Comparison of ENCODE assay signal across 1 cellular context in the genomic region with DNA sequence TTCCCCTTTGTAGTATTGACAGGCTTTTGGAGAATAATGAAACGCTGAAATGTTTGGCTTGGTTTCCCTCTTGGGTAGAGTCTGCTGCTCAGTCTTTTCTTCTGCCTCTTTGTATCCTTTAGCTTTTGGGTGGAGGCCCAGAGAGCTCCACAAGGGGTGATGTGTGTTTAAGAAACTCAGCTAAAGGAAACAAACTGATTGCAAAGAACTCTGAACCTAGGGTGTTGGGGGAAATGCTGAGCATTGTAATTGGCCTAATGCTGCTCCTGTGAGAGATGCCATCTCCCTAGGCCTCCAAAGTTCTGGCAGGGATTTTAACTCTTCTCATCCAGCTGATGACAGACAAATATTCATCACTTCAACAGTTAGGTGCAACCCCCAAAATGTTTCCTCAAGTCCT.
TF ChIP-seq lines count a peak whose summit lies in the region.

No MANE protein-coding gene starts in this region.

TF ChIP-seq in HepG2, 621 proteins besides CTCF, POLR2A, EP300 and RAD21 (continued from another document):
- TF ChIP-seq ZSCAN21 (CRISPR knock-in tag; IDR thresholded peaks at IDR 0.05; ENCODE audit: borderline replicate concordance) (no peak), AGO1 (IDR thresholded peaks at IDR 0.05; ENCODE audit: low read depth, low read length, poor library complexity, severe bottlenecking) (no peak), TOE1 (CRISPR knock-in tag; IDR thresholded peaks at IDR 0.05) (no peak), ZBTB8A (CRISPR knock-in tag; IDR thresholded peaks at IDR 0.05; ENCODE audit: borderline replicate concordance, low read depth) (no peak), ZNF274 (CRISPR knock-in tag; IDR thresholded peaks at IDR 0.05) (no peak), ZNF605 (CRISPR knock-in tag; IDR thresholded peaks at IDR 0.05) (no peak), YEATS4 (CRISPR knock-in tag; IDR thresholded peaks at IDR 0.05; ENCODE audit: borderline replicate concordance) (peak; percentile 24; the same call in 1 of the 2 replicates), ZBTB10 (CRISPR knock-in tag; IDR thresholded peaks at IDR 0.05; ENCODE audit: borderline replicate concordance) (0 out of 2 replicates have a peak, but pooled peaks have one; percentile 50)
- TF ChIP-seq, protein P1, sequence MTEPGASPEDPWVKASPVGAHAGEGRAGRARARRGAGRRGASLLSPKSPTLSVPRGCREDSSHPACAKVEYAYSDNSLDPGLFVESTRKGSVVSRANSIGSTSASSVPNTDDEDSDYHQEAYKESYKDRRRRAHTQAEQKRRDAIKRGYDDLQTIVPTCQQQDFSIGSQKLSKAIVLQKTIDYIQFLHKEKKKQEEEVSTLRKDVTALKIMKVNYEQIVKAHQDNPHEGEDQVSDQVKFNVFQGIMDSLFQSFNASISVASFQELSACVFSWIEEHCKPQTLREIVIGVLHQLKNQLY (CRISPR knock-in tag; IDR thresholded peaks at IDR 0.05) = no peak
